16 cellular contexts compared by ENCODE assay signal in genomic region chr2:48607307-48608014, GRCh38.
DNase-seq lines count a peak whose midpoint lies in the region; ATAC-seq and TF ChIP-seq lines count a peak whose summit lies in the region.
"Had no signal": no experiment of that assay in that cellular context is flagged by ENCODE, and none has a peak within 500 bp of the region (broad histone marks: within the 10 kb centered on the region; RNA-seq: fewer than 3 reads in every experiment).

No MANE protein-coding gene starts in this region.

- no peak overlapping the region for H3K27ac ChIP-seq in HEK293 (ENCODE audit: extremely low read depth, low read depth, low read length)
- H3K27ac ChIP-seq in RWPE2 (ENCODE audit: poor library complexity, severe bottlenecking), result no peak overlapping the region
- peak overlapping the region; percentile 10 for H3K27ac ChIP-seq in epithelial cell of prostate
- H3K27ac ChIP-seq: KMS-11, pancreas had no signal

- CTCF ChIA-PET in HEK293 (lab: Yijun Ruan, JAX), result no interaction called here

- POLR2A ChIA-PET in HEK293 (lab: Yijun Ruan, JAX), result no interaction called here

- H3K27me3 ChIP-seq in RWPE2 (ENCODE audit: insufficient read depth, poor library complexity, severe bottlenecking), result no peaks in the 10 kb centered on the region
- H3K27me3 ChIP-seq: pancreas had no signal

- H3K9me3 ChIP-seq in HEK293 (ENCODE audit: control insufficient read depth, insufficient read depth, low read depth, low read length) (no peaks in the 10 kb centered on the region), RWPE2 (ENCODE audit: severe bottlenecking) (no peaks in the 10 kb centered on the region)
- H3K9me3 ChIP-seq: pancreas had no signal

- DNase-seq in RWPE2 (ENCODE audit: low spot score), result no peak
- DNase-seq in epithelial cell of prostate (ENCODE audit: low read depth, low spot score), result peak; percentile 85
- DNase-seq in putamen (ENCODE audit: low spot score), result peak; percentile 47
- no peak for DNase-seq in NCI-H1417 (lab: John Stamatoyannopoulos, UW)
- no peak for DNase-seq in midbrain (lab: John Stamatoyannopoulos, UW)
- no peak for DNase-seq in NCI-H446 treated with DMSO at 0.1 percent for 48 hours (lab: John Stamatoyannopoulos, UW)
- DNase-seq: activated CD8-positive, alpha-beta T cell treated with anti-CD3 and anti-CD28 coated beads, Interleukin-2, amount 10 ng/mL, durations not matched to agents 7 days and 5 days; activated gamma-delta T cell; CD4-positive, CD25-positive, alpha-beta regulatory T cell; cerebellar nuclear complex; pancreas; stimulated activated CD4-positive, alpha-beta T cell treated with anti-CD3 and anti-CD28 coated beads, Interleukin-15, amount 100 ng/mL, for 24 hours; T-helper 2 cell had no signal

- ATAC-seq in RWPE2 (ENCODE audit: low read depth), result peak; percentile 42; the same call in 2 of the 3 replicates
- ATAC-seq in HG03025 (IDR thresholded peaks at IDR 0.05; ENCODE audit: low FRiP score, unreplicated experiment), result no peak
- ATAC-seq: activated CD8-positive, alpha-beta T cell treated with anti-CD3 and anti-CD28 coated beads, Interleukin-2, amount 10 ng/mL, durations not matched to agents 7 days and 5 days had no signal

- H3K4me3 ChIP-seq in HEK293 (ENCODE audit: low read depth, low read length) (no peak overlapping the region), RWPE2 (ENCODE audit: severe bottlenecking) (no peak overlapping the region)
- H3K4me3 ChIP-seq: pancreas had no signal

- TF ChIP-seq CTCF in HEK293 (tag by site-specific recombination; IDR thresholded peaks at IDR 0.05) (no peak), RWPE2 (IDR thresholded peaks at IDR 0.05; ENCODE audit: poor library complexity, severe bottlenecking) (no peak)

- H3K4me1 ChIP-seq in HEK293 (ENCODE audit: control insufficient read depth, insufficient read depth, low read length) (no peaks in the 10 kb centered on the region), RWPE2 (ENCODE audit: insufficient read depth, poor library complexity, severe bottlenecking) (no peaks in the 10 kb centered on the region)
- H3K4me1 ChIP-seq: pancreas had no signal

- H3K36me3 ChIP-seq in HEK293 (ENCODE audit: control insufficient read depth in 2 of 2, insufficient read depth in 1 of 2, low read length in 2 of 2), result no peaks in the 10 kb centered on the region
- no peaks in the 10 kb centered on the region for H3K36me3 ChIP-seq in RWPE2 (ENCODE audit: low read depth)
- H3K36me3 ChIP-seq: pancreas had no signal

TF ChIP-seq in HEK293, 187 proteins besides CTCF, POLR2A, EP300 and RAD21:
- TF ChIP-seq ZNF473 (tag by site-specific recombination; IDR thresholded peaks at IDR 0.05) (no peak), EGR2 (tag by site-specific recombination; IDR thresholded peaks at IDR 0.05; ENCODE audit: low read depth) (peak; percentile 22; the same call in 1 of the 2 replicates)
TF ChIP-seq in HEK293: peak in this region for 1.

Comparison
In these comparisons a context has a peak if more than half of its experiments do, and no peak if none do; other contexts are left out.
1. DNase-seq: peak in epithelial cell of prostate (single experiment) and putamen (single experiment); none in RWPE2 (single experiment), NCI-H1417 (0 of 3), midbrain (single experiment) and NCI-H446 treated with DMSO at 0.1 percent for 48 hours (single experiment).